In the genomic region with DNA sequence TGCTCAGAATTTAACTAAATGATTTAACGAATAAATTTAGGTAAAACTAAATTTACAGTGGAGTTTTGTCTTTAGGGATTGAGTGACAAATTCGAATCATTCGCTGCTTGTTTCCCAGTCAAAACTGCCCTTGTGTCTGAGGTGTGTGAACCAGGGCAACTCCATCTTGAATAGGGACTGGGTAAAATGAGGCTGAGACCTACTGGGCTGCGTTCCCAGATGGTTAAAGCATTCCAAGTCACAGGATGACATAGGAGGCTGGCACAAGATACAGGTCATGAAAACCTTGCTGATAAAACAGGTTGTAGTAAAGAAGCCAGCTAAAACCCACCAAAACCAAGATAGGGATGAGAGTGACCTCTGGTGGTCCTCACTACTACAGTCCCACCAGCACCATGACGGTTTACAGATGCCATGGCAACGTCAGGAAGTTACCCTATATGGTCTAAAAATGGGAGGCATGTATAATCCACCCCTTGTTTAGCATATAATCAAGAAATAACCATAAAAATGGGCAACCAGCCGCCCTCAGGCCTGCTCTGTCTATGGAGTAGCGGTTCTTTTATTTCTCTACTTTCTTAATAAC, we compare ENCODE assay signal across 12 cellular contexts. TPM values are rescaled to one million over a fixed set of nuclear protein-coding genes. Genes with fewer than 3 reads are reported as not detected.
DNase-seq lines count a peak whose midpoint lies in the region; ATAC-seq and TF ChIP-seq lines count a peak whose summit lies in the region.
"Had no signal": no experiment of that assay in that cellular context is flagged by ENCODE, and none has a peak within 500 bp of the region (broad histone marks: within the 10 kb centered on the region; RNA-seq: fewer than 3 reads in every experiment).

No MANE protein-coding gene starts in this region.

- DNase-seq in NCI-H1417 (lab: John Stamatoyannopoulos, UW), result peak in 2 of 3 experiments; percentile 5 to 56
- DNase-seq in NCI-H1417 treated with DMSO at 0.1 percent for 48 hours (lab: John Stamatoyannopoulos, UW), result no peak
- DNase-seq in brain microvascular endothelial cell, result no peak
- no peak for DNase-seq in psoas muscle
- DNase-seq in DMS153 treated with DMSO at 0.1 percent for 48 hours (lab: John Stamatoyannopoulos, UW; ENCODE audit: unreplicated experiment), result no peak
- no peak for DNase-seq in activated CD4-positive, alpha-beta memory T cell treated with anti-CD3 and anti-CD28 coated beads, Interleukin-2, amount 10 ng/mL, durations not matched to agents 7 days and 5 days
- DNase-seq in COLO668 (lab: John Stamatoyannopoulos, UW; ENCODE audit: unreplicated experiment), result no peak
- DNase-seq: activated T-cell treated with anti-CD3 and anti-CD28 coated beads, Interleukin-2, amount 50 U/mL, for 48 hours; NCI-H524 treated with DMSO at 0.1 percent for 48 hours; posterior cingulate gyrus had no signal

- no peaks in the 10 kb centered on the region for H3K79me2 ChIP-seq in Loucy (ENCODE audit: insufficient read depth, low read length)

- in situ Hi-C loops in brain microvascular endothelial cell (cut with HindIII; ENCODE audit: low pct_ligation_motif_present, low sequenced_read_pairs), result no loop called here

- H3K4me1 ChIP-seq in Loucy (ENCODE audit: insufficient read depth, low read length, poor library complexity, severe bottlenecking) (no peaks in the 10 kb centered on the region), psoas muscle (peaks cover 46% of the 10 kb centered on the region)

- H3K36me3 ChIP-seq in Loucy (ENCODE audit: insufficient read depth, low read length), result no peaks in the 10 kb centered on the region
- no peaks in the 10 kb centered on the region for H3K36me3 ChIP-seq in brain microvascular endothelial cell (replicated peaks)
- H3K36me3 ChIP-seq in psoas muscle (ENCODE audit: insufficient read depth in 1 of 2, low read depth in 1 of 2), result no peaks in the 10 kb centered on the region

- POLR2A ChIA-PET in activated CD4-positive, alpha-beta memory T cell treated with anti-CD3 and anti-CD28 coated beads, Interleukin-2, amount 10 ng/mL, durations not matched to agents 7 days and 5 days (lab: Charles Lee), result no interaction called here

- no peaks in the 10 kb centered on the region for H3K9me3 Mint-ChIP-seq in activated CD4-positive, alpha-beta memory T cell treated with anti-CD3 and anti-CD28 coated beads, Interleukin-2, amount 10 ng/mL, durations not matched to agents 7 days and 5 days

- H4K20me1 ChIP-seq in Loucy (ENCODE audit: insufficient read depth, low read length, poor library complexity, severe bottlenecking), result no peaks in the 10 kb centered on the region

- intact Hi-C loops in psoas muscle (cut with DNase I), result no loop called here

- no peaks in the 10 kb centered on the region for H3F3A ChIP-seq in Loucy (ENCODE audit: low read depth)

- H3K27ac ChIP-seq in brain microvascular endothelial cell (no peak overlapping the region), psoas muscle (peak overlapping the region; percentile 91)

- H3K36me3 Mint-ChIP-seq in activated CD4-positive, alpha-beta memory T cell treated with anti-CD3 and anti-CD28 coated beads, Interleukin-2, amount 10 ng/mL, durations not matched to agents 7 days and 5 days (ENCODE audit: low read depth), result peaks cover 4% of the 10 kb centered on the region

- no peaks in the 10 kb centered on the region for H3K9me2 ChIP-seq in Loucy (replicated peaks; ENCODE audit: low read depth, low read length)

- no peak overlapping the region for H3K4me3 Mint-ChIP-seq in activated CD4-positive, alpha-beta memory T cell treated with anti-CD3 and anti-CD28 coated beads, Interleukin-2, amount 10 ng/mL, durations not matched to agents 7 days and 5 days

- no peak overlapping the region for H3K9ac ChIP-seq in Loucy (ENCODE audit: low read depth, low read length, poor library complexity, severe bottlenecking)

- peaks cover 39% of the 10 kb centered on the region for H3K27me3 Mint-ChIP-seq in activated CD4-positive, alpha-beta memory T cell treated with anti-CD3 and anti-CD28 coated beads, Interleukin-2, amount 10 ng/mL, durations not matched to agents 7 days and 5 days

- peak overlapping the region; percentile 23 for H3K4me2 ChIP-seq in Loucy (ENCODE audit: low read depth, low read length, poor library complexity, severe bottlenecking)

- CTCF ChIA-PET in activated CD4-positive, alpha-beta memory T cell treated with anti-CD3 and anti-CD28 coated beads, Interleukin-2, amount 10 ng/mL, durations not matched to agents 7 days and 5 days (lab: Charles Lee), result interaction anchor here (1.5 kb wide), 1 partner anchor 10 kb away, joined by 4 read pairs; the partner anchor contains the start of gene ANKRD10

- peaks cover 22% of the 10 kb centered on the region for H3K4me1 Mint-ChIP-seq in activated CD4-positive, alpha-beta memory T cell treated with anti-CD3 and anti-CD28 coated beads, Interleukin-2, amount 10 ng/mL, durations not matched to agents 7 days and 5 days

- no peak overlapping the region for H3K27ac Mint-ChIP-seq in activated CD4-positive, alpha-beta memory T cell treated with anti-CD3 and anti-CD28 coated beads, Interleukin-2, amount 10 ng/mL, durations not matched to agents 7 days and 5 days

- H3K4me3 ChIP-seq in Loucy (ENCODE audit: low read length, poor library complexity, severe bottlenecking) (no peak overlapping the region), brain microvascular endothelial cell (ENCODE audit: low read depth, low read length) (no peak overlapping the region), psoas muscle (no peak overlapping the region)

- ATAC-seq in psoas muscle, result peak in 3 of 4 donors; percentile 6 to 41 (median 21)
- ATAC-seq: left lobe of liver had no signal

- H3K9me3 ChIP-seq in Loucy (ENCODE audit: insufficient read depth, low read depth, low read length), result no peaks in the 10 kb centered on the region
- H3K9me3 ChIP-seq in psoas muscle, result no peaks in the 10 kb centered on the region

- TF ChIP-seq CTCF in Loucy (conservative IDR thresholded peaks at IDR 0.05; ENCODE audit: low read length) (peak; percentile 66), brain microvascular endothelial cell (IDR thresholded peaks at IDR 0.05; ENCODE audit: low read depth, low read length, missing control alignments) (peak; percentile 34), psoas muscle (IDR thresholded peaks at IDR 0.05) (peak; percentile 32)

- no peak overlapping the region for H2AFZ ChIP-seq in Loucy (ENCODE audit: low read length)

- no peaks in the 10 kb centered on the region for H3K27me3 ChIP-seq in Loucy (ENCODE audit: insufficient read depth, low read length, poor library complexity, severe bottlenecking)
- peaks cover 2% of the 10 kb centered on the region for H3K27me3 ChIP-seq in brain microvascular endothelial cell (replicated peaks)
- no peaks in the 10 kb centered on the region for H3K27me3 ChIP-seq in psoas muscle (ENCODE audit: insufficient read depth in 3 of 3, low read length in 2 of 3)

- 72 to 75% (median 75%) methylated on average over 8 of the region's 8 CpGs for WGBS in psoas muscle, 3 donors

RNA-seq across cellular contexts. Expression of gene ANKRD10, which starts 10.2 kb away (rescaled TPM):
- 100 to 1,000 TPM; 106 to 225 (median 159) TPM for total RNA-seq in psoas muscle
- polyA plus RNA-seq in psoas muscle, result 100 to 1,000 TPM in 1 of 3 donors, 10 to 100 TPM in 2; 82.0 to 123 (median 99.3) TPM
- 100 to 1,000 TPM; 127 to 129 TPM for total RNA-seq in activated CD4-positive, alpha-beta memory T cell treated with anti-CD3 and anti-CD28 coated beads, Interleukin-2, amount 10 ng/mL, durations not matched to agents 7 days and 5 days

Comparison
In these comparisons a context has a peak if more than half of its experiments do, and no peak if none do; other contexts are left out.
1. DNase-seq: peak in NCI-H1417 (2 of 3); none in NCI-H1417 treated with DMSO at 0.1 percent for 48 hours (single experiment), brain microvascular endothelial cell (single experiment), psoas muscle (0 of 2), DMS153 treated with DMSO at 0.1 percent for 48 hours (single experiment), activated CD4-positive, alpha-beta memory T cell treated with anti-CD3 and anti-CD28 coated beads, Interleukin-2, amount 10 ng/mL, durations not matched to agents 7 days and 5 days (single experiment) and COLO668 (single experiment).
2. Peak in every context shown above with its lines, with median percentiles within 50 percentile points of each other: CTCF ChIP-seq.